In the genomic region with DNA sequence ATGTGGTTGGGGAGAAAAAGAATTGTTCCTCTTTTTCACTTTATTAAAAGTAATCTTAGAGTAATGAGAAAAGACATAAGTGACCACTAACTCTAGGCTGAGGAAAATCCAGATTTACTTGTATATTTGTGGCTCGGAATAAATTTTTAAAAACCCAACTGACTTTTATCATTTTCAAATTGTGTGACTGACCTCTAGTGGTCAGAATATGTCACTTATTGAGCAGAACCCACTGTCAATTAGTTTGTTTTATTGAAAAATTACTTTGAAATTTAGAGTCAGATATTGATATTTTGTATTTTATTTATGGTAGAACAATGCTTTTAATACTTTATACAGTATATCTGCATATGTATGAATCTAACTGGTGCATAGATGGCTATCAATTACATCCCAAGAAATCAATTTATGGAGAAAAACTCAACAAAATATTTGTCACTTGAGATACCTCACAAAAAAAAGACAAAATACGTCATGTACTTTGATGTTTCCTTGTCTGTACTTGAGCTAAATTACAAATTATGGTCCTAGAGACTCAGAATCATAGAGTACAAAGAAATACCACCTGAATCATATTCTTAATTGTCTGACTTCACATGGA, we compare ENCODE assay signal across 9 cellular contexts.
DNase-seq lines count a peak whose midpoint lies in the region; ATAC-seq and TF ChIP-seq lines count a peak whose summit lies in the region.
"Had no signal": no experiment of that assay in that cellular context is flagged by ENCODE, and none has a peak within 500 bp of the region (broad histone marks: within the 10 kb centered on the region; RNA-seq: fewer than 3 reads in every experiment).

No MANE protein-coding gene starts in this region.

- DNase-seq in left ventricle myocardium inferior (no peak), cardiac septum (ENCODE audit: low spot score) (no peak), fibroblast of lung (ENCODE audit: low read depth in 2 of 2) (peak; percentile 1 to 36), spleen (no peak)
- no peak for DNase-seq in T-helper 2 cell treated with Interferon-gamma antibody and Interleukin-4, amounts not matched to agents 5 μg/mL and 100 μg/mL, for 36 hours (ENCODE audit: low spot score)
- DNase-seq in activated naive CD8-positive, alpha-beta T cell treated with anti-CD3 and anti-CD28 coated beads, Interleukin-2, amount 50 U/mL, for 24 hours = no peak
- DNase-seq: activated naive CD8-positive, alpha-beta T cell treated with anti-CD3 and anti-CD28 coated beads, Interleukin-2, amount 10 ng/mL, durations not matched to agents 7 days and 5 days had no signal

- H3K4me3 ChIP-seq in left ventricle myocardium inferior (no peak overlapping the region), OCI-LY1 (ENCODE audit: low read depth, low read length, poor library complexity, severe bottlenecking) (no peak overlapping the region), fibroblast of lung (replicated peaks in 1 of 4; ENCODE audit: control extremely low read depth in 1 of 4, insufficient read depth in 1 of 4, low read depth in 3 of 4, low read length in 4 of 4) (no peak overlapping the region), spleen (no peak overlapping the region)

- H3K9me3 ChIP-seq in left ventricle myocardium inferior (replicated peaks) (no peaks in the 10 kb centered on the region), OCI-LY1 (ENCODE audit: low read length) (no peaks in the 10 kb centered on the region), fibroblast of lung (ENCODE audit: control insufficient read depth, insufficient read depth, low read depth, low read length) (no peaks in the 10 kb centered on the region), spleen (no peaks in the 10 kb centered on the region)

- H3K9me2 ChIP-seq in OCI-LY1 (ENCODE audit: low read depth, low read length) = no peaks in the 10 kb centered on the region

- no peaks in the 10 kb centered on the region for H3F3A ChIP-seq in OCI-LY1 (ENCODE audit: insufficient read depth, low read length)

- H3K27me3 ChIP-seq in left ventricle myocardium inferior (ENCODE audit: low read depth) (peaks cover 10% of the 10 kb centered on the region), OCI-LY1 (ENCODE audit: insufficient read depth, low read length) (no peaks in the 10 kb centered on the region), fibroblast of lung (ENCODE audit: control insufficient read depth, insufficient read depth, low read length) (no peaks in the 10 kb centered on the region), spleen (replicated peaks in 1 of 7) (peaks cover 0 to 3% (median 0%) of the 10 kb centered on the region in 7 donors)

- H3K4me1 Mint-ChIP-seq in T-helper 2 cell treated with Interferon-gamma antibody and Interleukin-4, amounts not matched to agents 5 μg/mL and 100 μg/mL, for 36 hours (ENCODE audit: low read depth) = no peaks in the 10 kb centered on the region
- H3K4me1 Mint-ChIP-seq in activated naive CD8-positive, alpha-beta T cell treated with anti-CD3 and anti-CD28 coated beads, Interleukin-2, amount 50 U/mL, for 24 hours = no peaks in the 10 kb centered on the region
- H3K4me1 Mint-ChIP-seq: activated naive CD8-positive, alpha-beta T cell treated with anti-CD3 and anti-CD28 coated beads, Interleukin-2, amount 10 ng/mL, durations not matched to agents 7 days and 5 days had no signal

- H3K79me2 ChIP-seq in OCI-LY1 (ENCODE audit: insufficient read depth, low read length) = no peaks in the 10 kb centered on the region
- no peaks in the 10 kb centered on the region for H3K79me2 ChIP-seq in fibroblast of lung (ENCODE audit: control insufficient read depth, insufficient read depth, low read length)

- no peak for ATAC-seq in GM18517 (IDR thresholded peaks at IDR 0.05; ENCODE audit: unreplicated experiment)
- no peak for ATAC-seq in activated naive CD8-positive, alpha-beta T cell treated with anti-CD3 and anti-CD28 coated beads, Interleukin-2, amount 50 U/mL, for 24 hours

- H3K4me2 ChIP-seq in OCI-LY1 (ENCODE audit: low read length) (no peak overlapping the region), fibroblast of lung (ENCODE audit: extremely low read depth, insufficient read depth, low read length) (no peak overlapping the region)

- H3K36me3 ChIP-seq in left ventricle myocardium inferior (no peaks in the 10 kb centered on the region), OCI-LY1 (ENCODE audit: insufficient read depth, low read length) (no peaks in the 10 kb centered on the region), fibroblast of lung (ENCODE audit: control insufficient read depth, insufficient read depth, low read length) (no peaks in the 10 kb centered on the region), spleen (no peaks in the 10 kb centered on the region)

- no peaks in the 10 kb centered on the region for H3K4me1 ChIP-seq in left ventricle myocardium inferior
- no peaks in the 10 kb centered on the region for H3K4me1 ChIP-seq in OCI-LY1 (ENCODE audit: insufficient read depth, low read length, severe bottlenecking)
- no peaks in the 10 kb centered on the region for H3K4me1 ChIP-seq in fibroblast of lung (ENCODE audit: control insufficient read depth, extremely low read depth, insufficient read depth, low read length)
- no peaks in the 10 kb centered on the region for H3K4me1 ChIP-seq in spleen

- no peaks in the 10 kb centered on the region for H3K9me3 Mint-ChIP-seq in T-helper 2 cell treated with Interferon-gamma antibody and Interleukin-4, amounts not matched to agents 5 μg/mL and 100 μg/mL, for 36 hours
- no peaks in the 10 kb centered on the region for H3K9me3 Mint-ChIP-seq in activated naive CD8-positive, alpha-beta T cell treated with anti-CD3 and anti-CD28 coated beads, Interleukin-2, amount 50 U/mL, for 24 hours
- H3K9me3 Mint-ChIP-seq: activated naive CD8-positive, alpha-beta T cell treated with anti-CD3 and anti-CD28 coated beads, Interleukin-2, amount 10 ng/mL, durations not matched to agents 7 days and 5 days had no signal

- WGBS in spleen, 5 donors = 20 to 39% (median 27%) methylated on average over 2 of the region's 2 CpGs

- intact Hi-C loops in left ventricle myocardium inferior (cut with micrococcal nuclease) (loop anchor here (10.0 kb wide), 1 partner anchor 297 kb away; no protein-coding TSS in a partner anchor), cardiac septum (cut with DNase I) (loop anchor here (5.0 kb wide), 1 partner anchor 299 kb away; no protein-coding TSS in a partner anchor), spleen (cut with DNase I; ENCODE audit: low total_unique reads) (loop anchor here (5.0 kb wide), 1 partner anchor 299 kb away; no protein-coding TSS in a partner anchor)

- no peak overlapping the region for H3K27ac Mint-ChIP-seq in T-helper 2 cell treated with Interferon-gamma antibody and Interleukin-4, amounts not matched to agents 5 μg/mL and 100 μg/mL, for 36 hours
- no peak overlapping the region for H3K27ac Mint-ChIP-seq in activated naive CD8-positive, alpha-beta T cell treated with anti-CD3 and anti-CD28 coated beads, Interleukin-2, amount 50 U/mL, for 24 hours
- H3K27ac Mint-ChIP-seq: activated naive CD8-positive, alpha-beta T cell treated with anti-CD3 and anti-CD28 coated beads, Interleukin-2, amount 10 ng/mL, durations not matched to agents 7 days and 5 days had no signal

- H3K9ac ChIP-seq in OCI-LY1 (ENCODE audit: low read length) = no peak overlapping the region
- H3K9ac ChIP-seq in fibroblast of lung (ENCODE audit: insufficient read depth, low read length) = no peak overlapping the region

- no peak overlapping the region for H2AFZ ChIP-seq in OCI-LY1 (ENCODE audit: low read length)
- H2AFZ ChIP-seq in fibroblast of lung (ENCODE audit: low read length) = no peak overlapping the region

- H3K27ac ChIP-seq in left ventricle myocardium inferior (replicated peaks) (no peak overlapping the region), OCI-LY1 (ENCODE audit: low read depth, low read length, poor library complexity, severe bottlenecking) (no peak overlapping the region), fibroblast of lung (ENCODE audit: insufficient read depth, low read length) (no peak overlapping the region), spleen (no peak overlapping the region)

- H3K36me3 Mint-ChIP-seq in T-helper 2 cell treated with Interferon-gamma antibody and Interleukin-4, amounts not matched to agents 5 μg/mL and 100 μg/mL, for 36 hours (ENCODE audit: low read depth) = no peaks in the 10 kb centered on the region
- no peaks in the 10 kb centered on the region for H3K36me3 Mint-ChIP-seq in activated naive CD8-positive, alpha-beta T cell treated with anti-CD3 and anti-CD28 coated beads, Interleukin-2, amount 50 U/mL, for 24 hours (ENCODE audit: low read depth)
- H3K36me3 Mint-ChIP-seq: activated naive CD8-positive, alpha-beta T cell treated with anti-CD3 and anti-CD28 coated beads, Interleukin-2, amount 10 ng/mL, durations not matched to agents 7 days and 5 days had no signal

- no peaks in the 10 kb centered on the region for H3K27me3 Mint-ChIP-seq in T-helper 2 cell treated with Interferon-gamma antibody and Interleukin-4, amounts not matched to agents 5 μg/mL and 100 μg/mL, for 36 hours (ENCODE audit: low read depth)
- H3K27me3 Mint-ChIP-seq in activated naive CD8-positive, alpha-beta T cell treated with anti-CD3 and anti-CD28 coated beads, Interleukin-2, amount 50 U/mL, for 24 hours = no peaks in the 10 kb centered on the region
- H3K27me3 Mint-ChIP-seq: activated naive CD8-positive, alpha-beta T cell treated with anti-CD3 and anti-CD28 coated beads, Interleukin-2, amount 10 ng/mL, durations not matched to agents 7 days and 5 days had no signal

- no peak for TF ChIP-seq POLR2A in spleen (IDR thresholded peaks at IDR 0.05)

- H4K20me1 ChIP-seq in OCI-LY1 (ENCODE audit: insufficient read depth, low read length) = no peaks in the 10 kb centered on the region
- H4K20me1 ChIP-seq in fibroblast of lung (ENCODE audit: control insufficient read depth, extremely low read depth, insufficient read depth, low read length) = no peaks in the 10 kb centered on the region

- H3K4me3 Mint-ChIP-seq in T-helper 2 cell treated with Interferon-gamma antibody and Interleukin-4, amounts not matched to agents 5 μg/mL and 100 μg/mL, for 36 hours = no peak overlapping the region
- no peak overlapping the region for H3K4me3 Mint-ChIP-seq in activated naive CD8-positive, alpha-beta T cell treated with anti-CD3 and anti-CD28 coated beads, Interleukin-2, amount 50 U/mL, for 24 hours
- H3K4me3 Mint-ChIP-seq: activated naive CD8-positive, alpha-beta T cell treated with anti-CD3 and anti-CD28 coated beads, Interleukin-2, amount 10 ng/mL, durations not matched to agents 7 days and 5 days had no signal

- TF ChIP-seq CTCF in left ventricle myocardium inferior (IDR thresholded peaks at IDR 0.05; ENCODE audit: borderline replicate concordance) (peak; percentile 68), OCI-LY1 (IDR thresholded peaks at IDR 0.05; ENCODE audit: low read length) (peak; percentile 70), fibroblast of lung (conservative IDR thresholded peaks at IDR 0.05 in 1 of 2, IDR thresholded peaks at IDR 0.05 in 1 of 2; ENCODE audit: low read depth in 1 of 2, low read length in 2 of 2) (peak in 1 of 2 donors; percentile 51), spleen (IDR thresholded peaks at IDR 0.05 in 8 of 11, conservative IDR thresholded peaks at IDR 0.05 in 3 of 11) (peak in 9 of 11 experiments; percentile 7 to 68 (median 55))

Comparison
In these comparisons a context has a peak if more than half of its experiments do, and no peak if none do; other contexts are left out.
1. DNase-seq: peak in fibroblast of lung (2 of 2); none in left ventricle myocardium inferior (single experiment), cardiac septum (single experiment), spleen (single experiment), T-helper 2 cell treated with Interferon-gamma antibody and Interleukin-4, amounts not matched to agents 5 μg/mL and 100 μg/mL, for 36 hours (single experiment) and activated naive CD8-positive, alpha-beta T cell treated with anti-CD3 and anti-CD28 coated beads, Interleukin-2, amount 50 U/mL, for 24 hours (single experiment).